In genomic region chr4:123411514-123411913, GRCh38 we compare ENCODE assay signal across 19 cellular contexts. TPM values are rescaled to one million over a fixed set of nuclear protein-coding genes. Genes with fewer than 3 reads are reported as not detected.
A peak's percentile ranks its signal among the peaks of the same experiment; 100 is the strongest.
DNase-seq lines count a peak whose midpoint lies in the region; ATAC-seq and TF ChIP-seq lines count a peak whose summit lies in the region.
"Had no signal": no experiment of that assay in that cellular context is flagged by ENCODE, and none has a peak within 500 bp of the region (broad histone marks: within the 10 kb centered on the region; RNA-seq: fewer than 3 reads in every experiment).

No MANE protein-coding gene starts in this region.

- CTCF ChIA-PET in activated CD8-positive, alpha-beta memory T cell treated with anti-CD3 and anti-CD28 coated beads, Interleukin-2, amount 10 ng/mL, durations not matched to agents 7 days and 5 days (lab: Charles Lee): interaction anchor here (0.6 to 3.2 kb wide), 6 partner anchors 9 to 234 kb away, joined by 3 to 15 read pairs (median 4); partner anchors contain the start of gene SPRY1

- H3K36me3 Mint-ChIP-seq in activated CD8-positive, alpha-beta memory T cell treated with anti-CD3 and anti-CD28 coated beads, Interleukin-2, amount 10 ng/mL, durations not matched to agents 7 days and 5 days: peaks cover 11% of the 10 kb centered on the region
- H3K36me3 Mint-ChIP-seq: WTC11 had no signal

- H3K27me3 ChIP-seq in MM.1S (replicated peaks; ENCODE audit: insufficient read depth, low read length) (no peaks in the 10 kb centered on the region), adipocyte (replicated peaks; ENCODE audit: control insufficient read depth, insufficient read depth, low read length) (no peaks in the 10 kb centered on the region), stomach (no peaks in the 10 kb centered on the region)
- H3K27me3 ChIP-seq: brain microvascular endothelial cell, SJCRH30 had no signal

- H3K4me3 ChIP-seq in MM.1S (ENCODE audit: low read length) (no peak overlapping the region; the same call in 1 of the 2 replicates), adipocyte (ENCODE audit: low read length) (no peak overlapping the region), stomach (no peak overlapping the region)
- H3K4me3 ChIP-seq: coronary artery, lung, SJCRH30 had no signal

- peak overlapping the region; percentile 85 for H3K27ac Mint-ChIP-seq in activated CD8-positive, alpha-beta memory T cell treated with anti-CD3 and anti-CD28 coated beads, Interleukin-2, amount 10 ng/mL, durations not matched to agents 7 days and 5 days

- peaks cover 22% of the 10 kb centered on the region for H3F3A ChIP-seq in MM.1S (ENCODE audit: insufficient read depth, low read length)

- H3K27me3 Mint-ChIP-seq in activated CD8-positive, alpha-beta memory T cell treated with anti-CD3 and anti-CD28 coated beads, Interleukin-2, amount 10 ng/mL, durations not matched to agents 7 days and 5 days: no peaks in the 10 kb centered on the region

- ATAC-seq in activated CD8-positive, alpha-beta memory T cell treated with anti-CD3 and anti-CD28 coated beads, Interleukin-2, amount 10 ng/mL, durations not matched to agents 7 days and 5 days: no peak
- no peak for ATAC-seq in HG03439 (IDR thresholded peaks at IDR 0.05; ENCODE audit: unreplicated experiment)
- ATAC-seq: sciatic nerve, WTC11 had no signal

- no peak overlapping the region for H2AFZ ChIP-seq in MM.1S (ENCODE audit: low read length)

- 85 to 91% (median 89%) methylated on average over 5 of the region's 5 CpGs for WGBS in stomach, 5 donors

- peaks cover 54% of the 10 kb centered on the region for H3K4me1 Mint-ChIP-seq in activated CD8-positive, alpha-beta memory T cell treated with anti-CD3 and anti-CD28 coated beads, Interleukin-2, amount 10 ng/mL, durations not matched to agents 7 days and 5 days

- H3K9ac ChIP-seq in MM.1S (ENCODE audit: low read length) (peak overlapping the region; percentile 24; the same call in 1 of the 2 replicates), adipocyte (ENCODE audit: low read length) (peak overlapping the region; percentile 28)

- peak overlapping the region; percentile 40 for H3K4me3 Mint-ChIP-seq in activated CD8-positive, alpha-beta memory T cell treated with anti-CD3 and anti-CD28 coated beads, Interleukin-2, amount 10 ng/mL, durations not matched to agents 7 days and 5 days
- H3K4me3 Mint-ChIP-seq: WTC11 had no signal

- TF ChIP-seq CTCF in MM.1S (IDR thresholded peaks at IDR 0.05; ENCODE audit: low read length): no peak
- TF ChIP-seq CTCF in stomach (IDR thresholded peaks at IDR 0.05): no peak

- no peaks in the 10 kb centered on the region for H3K9me3 Mint-ChIP-seq in activated CD8-positive, alpha-beta memory T cell treated with anti-CD3 and anti-CD28 coated beads, Interleukin-2, amount 10 ng/mL, durations not matched to agents 7 days and 5 days (ENCODE audit: low read depth)
- H3K9me3 Mint-ChIP-seq: WTC11 had no signal

- peak overlapping the region; percentile 61 for H3K4me2 ChIP-seq in MM.1S (ENCODE audit: low read depth, low read length)

- TF ChIP-seq POLR2A in stomach (IDR thresholded peaks at IDR 0.05): no peak

- DNase-seq in activated CD8-positive, alpha-beta memory T cell treated with anti-CD3 and anti-CD28 coated beads, Interleukin-2, amount 10 ng/mL, durations not matched to agents 7 days and 5 days: no peak
- no peak for DNase-seq in activated CD8-positive, alpha-beta memory T cell treated with anti-CD3 and anti-CD28 coated beads for 24 hours
- DNase-seq in MM.1S (no peak), adipocyte (ENCODE audit: low read depth) (no peak), stomach (no peak), OCI-M2 (lab: John Stamatoyannopoulos, UW; ENCODE audit: unreplicated experiment) (no peak), islet precursor cell (no peak)
- DNase-seq: activated naive CD4-positive, alpha-beta T cell; brain microvascular endothelial cell; hypothalamus; Kasumi-1; NCI-H1417; NCI-H774; SJCRH30 had no signal

- TF ChIP-seq EP300 in stomach (IDR thresholded peaks at IDR 0.05): no peak

- H3K27ac ChIP-seq in MM.1S (ENCODE audit: low read length): peak overlapping the region; percentile 86; the same call in 1 of the 2 replicates
- H3K27ac ChIP-seq in stomach: peak overlapping the region in 3 of 5 donors; percentile 30 to 55 (median 48)
- H3K27ac ChIP-seq: brain microvascular endothelial cell, SJCRH30 had no signal

- intact Hi-C loops in stomach (cut with DNase I; ENCODE audit: low total_unique reads): no loop called here

- H3K9me3 ChIP-seq in MM.1S (replicated peaks; ENCODE audit: insufficient read depth, low read length) (no peaks in the 10 kb centered on the region), adipocyte (ENCODE audit: control insufficient read depth, low read length) (no peaks in the 10 kb centered on the region), stomach (no peaks in the 10 kb centered on the region)
- H3K9me3 ChIP-seq: SJCRH30 had no signal

- H3K9me2 ChIP-seq in MM.1S (replicated peaks; ENCODE audit: insufficient read depth, low read length): no peaks in the 10 kb centered on the region

- H4K20me1 ChIP-seq in MM.1S (ENCODE audit: insufficient read depth, low read length): no peaks in the 10 kb centered on the region

- no peaks in the 10 kb centered on the region for H3K36me3 ChIP-seq in MM.1S (replicated peaks; ENCODE audit: insufficient read depth, low read length)
- peaks cover 7% of the 10 kb centered on the region for H3K36me3 ChIP-seq in adipocyte (ENCODE audit: control insufficient read depth, insufficient read depth, low read length, severe bottlenecking)
- no peaks in the 10 kb centered on the region for H3K36me3 ChIP-seq in stomach
- H3K36me3 ChIP-seq: brain microvascular endothelial cell, SJCRH30 had no signal

- peaks cover 54% of the 10 kb centered on the region for H3K4me1 ChIP-seq in MM.1S (ENCODE audit: low read length)
- H3K4me1 ChIP-seq in adipocyte (ENCODE audit: control insufficient read depth, insufficient read depth, low read length): peaks cover 44% of the 10 kb centered on the region
- peaks cover 0 to 58% (median 24%) of the 10 kb centered on the region in 4 donors for H3K4me1 ChIP-seq in stomach

- H3K79me2 ChIP-seq in MM.1S (ENCODE audit: low read length): no peaks in the 10 kb centered on the region

RNA-seq across cellular contexts. Expression of gene SPRY1, which starts 14.9 kb away (rescaled TPM):
- total RNA-seq in activated CD8-positive, alpha-beta memory T cell treated with anti-CD3 and anti-CD28 coated beads, Interleukin-2, amount 10 ng/mL, durations not matched to agents 7 days and 5 days: 100 to 1,000 TPM in 1 of 2 experiments, 10 to 100 TPM in 1; 73.7 to 126 TPM
- total RNA-seq in stomach: 10 to 100 TPM; 21.4 to 85.2 (median 55.4) TPM
- 10 to 100 TPM; 15.7 to 48.3 (median 21.2) TPM for polyA plus RNA-seq in stomach
